Comparison of ENCODE assay signal across 16 cellular contexts in genomic region chr16:66130296-66130910, GRCh38.
DNase-seq lines count a peak whose midpoint lies in the region; ATAC-seq, FAIRE-seq and TF ChIP-seq lines count a peak whose summit lies in the region.
"Had no signal": no experiment of that assay in that cellular context is flagged by ENCODE, and none has a peak within 500 bp of the region (broad histone marks: within the 10 kb centered on the region; RNA-seq: fewer than 3 reads in every experiment).

No MANE protein-coding gene starts in this region.

- TF ChIP-seq POLR2A in uterus (IDR thresholded peaks at IDR 0.05): no peak

- no peaks in the 10 kb centered on the region for H3K9me3 ChIP-seq in uterus
- H3K9me3 ChIP-seq: esophagus squamous epithelium, right atrium auricular region had no signal

- no peak overlapping the region for H3K27ac Mint-ChIP-seq in stimulated activated naive CD8-positive, alpha-beta T cell treated with anti-CD3 and anti-CD28 coated beads, Interleukin-15, amount 100 ng/mL, for 72 hours
- H3K27ac Mint-ChIP-seq: activated CD4-positive, alpha-beta T cell treated with anti-CD3 and anti-CD28 coated beads, Interleukin-2, amount 10 ng/mL, durations not matched to agents 7 days and 5 days had no signal

- ATAC-seq in stimulated activated naive CD8-positive, alpha-beta T cell treated with anti-CD3 and anti-CD28 coated beads, Interleukin-15, amount 100 ng/mL, for 72 hours: no peak
- ATAC-seq in HG03442 (IDR thresholded peaks at IDR 0.05; ENCODE audit: unreplicated experiment): no peak

- intact Hi-C loops in uterus (cut with DNase I; ENCODE audit: low total_unique reads): no loop called here

- H3K4me3 ChIP-seq in uterus: no peak overlapping the region
- H3K4me3 ChIP-seq: esophagus squamous epithelium, right atrium auricular region had no signal

- H3K27ac ChIP-seq in uterus: peak overlapping the region; percentile 22 to 32
- H3K27ac ChIP-seq: esophagus squamous epithelium, KMS-11, right atrium auricular region had no signal

- no peaks in the 10 kb centered on the region for H3K36me3 ChIP-seq in uterus
- H3K36me3 ChIP-seq: esophagus squamous epithelium, right atrium auricular region had no signal

- no peak overlapping the region for H3K4me3 Mint-ChIP-seq in stimulated activated naive CD8-positive, alpha-beta T cell treated with anti-CD3 and anti-CD28 coated beads, Interleukin-15, amount 100 ng/mL, for 72 hours
- H3K4me3 Mint-ChIP-seq: activated CD4-positive, alpha-beta T cell treated with anti-CD3 and anti-CD28 coated beads, Interleukin-2, amount 10 ng/mL, durations not matched to agents 7 days and 5 days had no signal

- peak; percentile 51 for DNase-seq in H4 (ENCODE audit: low spot score)
- peak; percentile 40 for DNase-seq in SW480 (ENCODE audit: low spot score)
- DNase-seq in hepatic stellate cell (ENCODE audit: low spot score): peak; percentile 57
- DNase-seq in uterus: no peak
- no peak for DNase-seq in stimulated activated naive CD8-positive, alpha-beta T cell treated with anti-CD3 and anti-CD28 coated beads, Interleukin-15, amount 100 ng/mL, for 72 hours
- DNase-seq in GM19239 (ENCODE audit: insufficient read length, low spot score): no peak
- DNase-seq: activated CD4-positive, alpha-beta T cell treated with anti-CD3 and anti-CD28 coated beads, Interleukin-2, amount 10 ng/mL, durations not matched to agents 7 days and 5 days; activated gamma-delta T cell treated with Interleukin-2 at 50 U/mL for 16 hours; esophagus squamous epithelium; NCI-H2029; substantia nigra; T-helper 2 cell had no signal

- no peaks in the 10 kb centered on the region for H3K4me1 ChIP-seq in uterus

- H3K27me3 ChIP-seq in uterus: no peaks in the 10 kb centered on the region
- H3K27me3 ChIP-seq: right atrium auricular region had no signal

- no peaks in the 10 kb centered on the region for H3K4me1 Mint-ChIP-seq in stimulated activated naive CD8-positive, alpha-beta T cell treated with anti-CD3 and anti-CD28 coated beads, Interleukin-15, amount 100 ng/mL, for 72 hours
- H3K4me1 Mint-ChIP-seq: activated CD4-positive, alpha-beta T cell treated with anti-CD3 and anti-CD28 coated beads, Interleukin-2, amount 10 ng/mL, durations not matched to agents 7 days and 5 days had no signal

- no peaks in the 10 kb centered on the region for H3K9me3 Mint-ChIP-seq in stimulated activated naive CD8-positive, alpha-beta T cell treated with anti-CD3 and anti-CD28 coated beads, Interleukin-15, amount 100 ng/mL, for 72 hours
- H3K9me3 Mint-ChIP-seq: activated CD4-positive, alpha-beta T cell treated with anti-CD3 and anti-CD28 coated beads, Interleukin-2, amount 10 ng/mL, durations not matched to agents 7 days and 5 days had no signal

- H3K27me3 Mint-ChIP-seq in stimulated activated naive CD8-positive, alpha-beta T cell treated with anti-CD3 and anti-CD28 coated beads, Interleukin-15, amount 100 ng/mL, for 72 hours: peaks cover 63% of the 10 kb centered on the region

- no peak for FAIRE-seq in GM19239 (lab: Jason Lieb, UNC)
- FAIRE-seq: GM12892 had no signal

- peak in 1 of 4 experiments; percentile 7 for TF ChIP-seq CTCF in uterus (IDR thresholded peaks at IDR 0.05)

Comparison
In these comparisons a context has a peak if more than half of its experiments do, and no peak if none do; other contexts are left out.
1. DNase-seq: peak in H4 (single experiment), SW480 (single experiment) and hepatic stellate cell (single experiment); none in uterus (0 of 2), stimulated activated naive CD8-positive, alpha-beta T cell treated with anti-CD3 and anti-CD28 coated beads, Interleukin-15, amount 100 ng/mL, for 72 hours (0 of 2) and GM19239 (single experiment).